1 cellular context compared by ENCODE assay signal in genomic region chr11:69301491-69302401, GRCh38.
A peak's percentile ranks its signal among the peaks of the same experiment; 100 is the strongest.
TF ChIP-seq lines count a peak whose summit lies in the region.

No MANE protein-coding gene starts in this region.

TF ChIP-seq in HCT116, 20 proteins besides CTCF, POLR2A, EP300 and RAD21 (continued from another document):
- TF ChIP-seq ATF3 (IDR thresholded peaks at IDR 0.05), result no peak
- TF ChIP-seq CBX3 (IDR thresholded peaks at IDR 0.05; ENCODE audit: low read depth), result no peak
- TF ChIP-seq EZH2 (IDR thresholded peaks at IDR 0.05), result no peak
- no peak for TF ChIP-seq FOSL1 (IDR thresholded peaks at IDR 0.05; ENCODE audit: low read depth)
- TF ChIP-seq YY1 (IDR thresholded peaks at IDR 0.05; ENCODE audit: extremely low read depth, insufficient replicate concordance, low read depth, low read length), result peak; percentile 5
- TF ChIP-seq ELF1 (IDR thresholded peaks at IDR 0.05; ENCODE audit: borderline replicate concordance, low read depth), result no peak
